Comparison of ENCODE assay signal across 9 cellular contexts in the genomic region with DNA sequence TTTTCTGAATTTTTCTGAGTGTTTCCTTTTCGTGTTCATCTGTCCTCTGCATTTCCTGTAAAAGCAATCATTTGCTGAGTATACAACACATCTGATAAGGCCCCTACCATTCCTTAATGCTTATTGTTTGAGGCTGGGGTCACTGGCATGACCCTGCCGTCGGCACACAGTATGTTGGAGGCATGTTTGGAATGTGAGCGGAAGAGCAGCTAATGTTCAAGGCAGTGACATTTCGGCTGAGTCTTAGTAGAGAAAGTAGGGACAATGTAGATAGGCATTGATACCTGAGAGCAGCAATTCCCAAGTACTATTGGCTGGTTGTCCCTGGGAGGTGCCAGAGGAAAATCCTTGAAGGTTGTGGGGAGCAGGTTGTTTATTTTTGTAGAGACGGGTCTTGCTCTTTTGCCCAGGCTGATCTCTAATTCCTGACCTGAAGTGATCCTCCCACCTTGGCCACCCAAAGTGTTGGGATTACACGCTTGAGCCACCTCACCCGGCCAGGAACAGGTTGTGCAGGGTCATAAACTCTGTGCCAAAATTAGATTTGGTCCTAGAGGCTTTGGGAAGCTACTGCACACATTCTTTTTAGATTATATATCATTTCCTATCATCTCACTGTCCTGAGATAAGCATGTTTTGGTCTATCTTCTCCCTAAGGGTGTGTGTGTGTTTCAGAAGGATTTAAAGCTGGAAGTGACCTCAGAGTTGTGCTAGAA. TPM values are rescaled to one million over a fixed set of nuclear protein-coding genes. Genes with fewer than 3 reads are reported as not detected.
DNase-seq lines count a peak whose midpoint lies in the region; ATAC-seq and TF ChIP-seq lines count a peak whose summit lies in the region.
"Had no signal": no experiment of that assay in that cellular context is flagged by ENCODE, and none has a peak within 500 bp of the region (broad histone marks: within the 10 kb centered on the region; RNA-seq: fewer than 3 reads in every experiment).

No MANE protein-coding gene starts in this region.

- H3K36me3 Mint-ChIP-seq in activated CD8-positive, alpha-beta memory T cell treated with anti-CD3 and anti-CD28 coated beads, Interleukin-2, amount 10 ng/mL, durations not matched to agents 7 days and 5 days, result peaks cover 2% of the 10 kb centered on the region
- no peaks in the 10 kb centered on the region for H3K36me3 Mint-ChIP-seq in chondrocyte (ENCODE audit: low read depth)

- H3K27ac ChIP-seq in temporal lobe (ENCODE audit: low read depth, low read length), result peak overlapping the region; percentile 51

- CTCF ChIA-PET in activated CD8-positive, alpha-beta memory T cell treated with anti-CD3 and anti-CD28 coated beads, Interleukin-2, amount 10 ng/mL, durations not matched to agents 7 days and 5 days (lab: Charles Lee), result interaction anchor here (0.7 kb wide), 1 partner anchor 19 kb away, joined by 3 read pairs; no protein-coding TSS in a partner anchor

- no peak for DNase-seq in activated CD8-positive, alpha-beta memory T cell treated with anti-CD3 and anti-CD28 coated beads, Interleukin-2, amount 10 ng/mL, durations not matched to agents 7 days and 5 days
- no peak for DNase-seq in activated CD8-positive, alpha-beta memory T cell treated with anti-CD3 and anti-CD28 coated beads for 24 hours
- DNase-seq in chondrocyte (ENCODE audit: low spot score), result no peak
- DNase-seq in kidney glomerular epithelial cell (lab: John Stamatoyannopoulos, UW), result peak; percentile 54
- no peak for DNase-seq in D341Med (ENCODE audit: low spot score)

- H3K4me1 Mint-ChIP-seq in activated CD8-positive, alpha-beta memory T cell treated with anti-CD3 and anti-CD28 coated beads, Interleukin-2, amount 10 ng/mL, durations not matched to agents 7 days and 5 days, result peaks cover 15% of the 10 kb centered on the region
- H3K4me1 Mint-ChIP-seq in chondrocyte (ENCODE audit: low read depth), result peaks cover 39% of the 10 kb centered on the region

- no peaks in the 10 kb centered on the region for H3K27me3 Mint-ChIP-seq in activated CD8-positive, alpha-beta memory T cell treated with anti-CD3 and anti-CD28 coated beads, Interleukin-2, amount 10 ng/mL, durations not matched to agents 7 days and 5 days
- H3K27me3 Mint-ChIP-seq in chondrocyte (ENCODE audit: low read depth), result no peaks in the 10 kb centered on the region
- H3K27me3 Mint-ChIP-seq: B cell had no signal

- no peaks in the 10 kb centered on the region for H3K9me3 Mint-ChIP-seq in activated CD8-positive, alpha-beta memory T cell treated with anti-CD3 and anti-CD28 coated beads, Interleukin-2, amount 10 ng/mL, durations not matched to agents 7 days and 5 days (ENCODE audit: low read depth)
- no peaks in the 10 kb centered on the region for H3K9me3 Mint-ChIP-seq in chondrocyte (ENCODE audit: low read depth)

- H3K4me3 Mint-ChIP-seq in activated CD8-positive, alpha-beta memory T cell treated with anti-CD3 and anti-CD28 coated beads, Interleukin-2, amount 10 ng/mL, durations not matched to agents 7 days and 5 days, result no peak overlapping the region
- no peak overlapping the region for H3K4me3 Mint-ChIP-seq in chondrocyte (ENCODE audit: unreplicated experiment)
- H3K4me3 Mint-ChIP-seq: B cell had no signal

- H3K27ac Mint-ChIP-seq in activated CD8-positive, alpha-beta memory T cell treated with anti-CD3 and anti-CD28 coated beads, Interleukin-2, amount 10 ng/mL, durations not matched to agents 7 days and 5 days, result peak overlapping the region; percentile 34
- H3K27ac Mint-ChIP-seq in chondrocyte (ENCODE audit: unreplicated experiment), result peak overlapping the region; percentile 66
- H3K27ac Mint-ChIP-seq: B cell had no signal

- peak; percentile 37 for TF ChIP-seq CTCF in chondrocyte (IDR thresholded peaks at IDR 0.05)

- ATAC-seq in activated CD8-positive, alpha-beta memory T cell treated with anti-CD3 and anti-CD28 coated beads, Interleukin-2, amount 10 ng/mL, durations not matched to agents 7 days and 5 days, result no peak
- ATAC-seq in GM18498 (IDR thresholded peaks at IDR 0.05; ENCODE audit: unreplicated experiment), result no peak
- ATAC-seq in GM18519 (IDR thresholded peaks at IDR 0.05; ENCODE audit: low FRiP score, unreplicated experiment), result no peak

RNA-seq across cellular contexts. Expression of gene PTPN23, which starts 13.5 kb away (rescaled TPM):
- total RNA-seq in activated CD8-positive, alpha-beta memory T cell treated with anti-CD3 and anti-CD28 coated beads, Interleukin-2, amount 10 ng/mL, durations not matched to agents 7 days and 5 days, result 10 to 100 TPM; 27.0 to 32.9 TPM
- 43.5 to 49.5 TPM (median 47.8 TPM) in 3 replicates for total RNA-seq in chondrocyte
- total RNA-seq in temporal lobe, result 15.0 TPM
